In the genomic region with DNA sequence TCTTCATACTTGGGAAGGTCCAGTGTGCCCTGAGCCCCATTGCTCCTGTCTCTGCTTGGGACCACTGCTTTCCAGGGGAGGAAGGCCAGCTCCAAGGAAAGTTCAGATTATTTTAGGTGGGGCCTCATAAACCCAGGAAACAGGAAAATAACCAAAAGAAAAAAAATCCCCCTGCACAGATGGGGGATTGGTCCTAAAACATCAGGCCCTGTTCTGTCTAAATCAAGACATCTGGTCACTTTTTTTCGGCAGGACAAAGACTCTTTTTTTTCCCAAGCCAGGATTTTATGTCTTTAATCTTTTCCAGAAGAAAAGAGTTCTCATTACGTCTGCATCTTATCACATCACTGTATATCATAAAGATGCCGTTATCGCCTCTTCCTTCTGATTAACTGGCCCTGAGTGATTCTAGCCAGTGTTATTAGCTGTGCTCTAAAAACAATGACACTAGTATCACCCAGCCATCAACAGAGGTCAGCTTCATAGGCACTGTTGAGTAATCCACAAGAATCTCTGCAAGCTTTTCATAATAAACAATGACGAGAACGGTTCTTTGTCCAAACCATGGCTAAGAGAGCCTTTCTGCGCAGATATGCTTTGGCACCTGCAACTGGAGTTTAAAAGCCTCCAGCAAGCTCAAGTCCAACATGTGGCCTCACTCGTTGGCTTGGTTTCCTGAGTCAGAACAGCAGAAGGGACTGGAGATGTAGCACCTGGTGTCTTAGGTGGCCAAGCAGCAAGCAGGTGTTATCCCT, we compare ENCODE assay signal across 11 cellular contexts.
DNase-seq lines count a peak whose midpoint lies in the region; ATAC-seq and TF ChIP-seq lines count a peak whose summit lies in the region.
"Had no signal": no experiment of that assay in that cellular context is flagged by ENCODE, and none has a peak within 500 bp of the region (broad histone marks: within the 10 kb centered on the region; RNA-seq: fewer than 3 reads in every experiment).

No MANE protein-coding gene starts in this region.

- H3K27ac ChIP-seq in HEK293 (ENCODE audit: extremely low read depth, low read depth, low read length): no peak overlapping the region
- H3K27ac ChIP-seq in hepatocyte: peak overlapping the region; percentile 35
- H3K27ac ChIP-seq: cardiac muscle cell, parathyroid adenoma had no signal

- H3K9me3 ChIP-seq in HEK293 (ENCODE audit: control insufficient read depth, insufficient read depth, low read depth, low read length) (no peaks in the 10 kb centered on the region), hepatocyte (ENCODE audit: low read depth) (no peaks in the 10 kb centered on the region)

- H3K36me3 ChIP-seq in HEK293 (ENCODE audit: control insufficient read depth in 2 of 2, insufficient read depth in 1 of 2, low read length in 2 of 2) (no peaks in the 10 kb centered on the region), hepatocyte (replicated peaks; ENCODE audit: insufficient read depth, low read depth) (no peaks in the 10 kb centered on the region)
- H3K36me3 ChIP-seq: cardiac muscle cell had no signal

- H3K4me3 ChIP-seq in HEK293 (ENCODE audit: low read depth, low read length): no peak overlapping the region
- H3K4me3 ChIP-seq in cardiac fibroblast (replicated peaks in 1 of 2; ENCODE audit: low read depth in 2 of 2, low read length in 2 of 2): no peak overlapping the region
- H3K4me3 ChIP-seq in hepatocyte: no peak overlapping the region
- H3K4me3 ChIP-seq: cardiac muscle cell had no signal

- TF ChIP-seq CTCF in HEK293 (tag by site-specific recombination; IDR thresholded peaks at IDR 0.05) (no peak), cardiac fibroblast (IDR thresholded peaks at IDR 0.05; ENCODE audit: low read depth, low read length) (no peak), hepatocyte (IDR thresholded peaks at IDR 0.05; ENCODE audit: poor library complexity) (no peak)

- POLR2A ChIA-PET in HEK293 (lab: Yijun Ruan, JAX): no interaction called here

- WGBS in hepatocyte (ENCODE audit: low lambda C conversion rate, missing lambda C conversion rate): 50% methylated on average over 8 of the region's 8 CpGs

- H2AFZ ChIP-seq in hepatocyte: no peak overlapping the region
- H2AFZ ChIP-seq: parathyroid adenoma had no signal

- H3K79me2 ChIP-seq in hepatocyte: no peaks in the 10 kb centered on the region
- H3K79me2 ChIP-seq: parathyroid adenoma had no signal

- no peak overlapping the region for H3K4me2 ChIP-seq in hepatocyte

- H4K20me1 ChIP-seq in hepatocyte (ENCODE audit: insufficient read depth, poor library complexity, severe bottlenecking): no peaks in the 10 kb centered on the region

- H3K27me3 ChIP-seq in hepatocyte: no peaks in the 10 kb centered on the region
- H3K27me3 ChIP-seq: cardiac muscle cell had no signal

- CTCF ChIA-PET in HEK293 (lab: Yijun Ruan, JAX): interaction anchor here (0.5 to 0.6 kb wide), 2 partner anchors 34 to 79 kb away, joined by 3 to 4 read pairs; no protein-coding TSS in a partner anchor

- ATAC-seq in GM19463 (IDR thresholded peaks at IDR 0.05; ENCODE audit: unreplicated experiment) (no peak), HG03196 (IDR thresholded peaks at IDR 0.05; ENCODE audit: unreplicated experiment) (no peak), GM18907 (IDR thresholded peaks at IDR 0.05; ENCODE audit: unreplicated experiment) (no peak)

- H3K9me2 ChIP-seq in hepatocyte (replicated peaks; ENCODE audit: insufficient read depth): no peaks in the 10 kb centered on the region

- DNase-seq in cardiac fibroblast (ENCODE audit: low read depth in 2 of 2) (peak; percentile 83 to 87), hepatocyte (ENCODE audit: low spot score) (peak; percentile 35), superior temporal gyrus (ENCODE audit: extremely low spot score) (peak; percentile 95), NCI-H510A (lab: John Stamatoyannopoulos, UW) (no peak)
- DNase-seq: DND-41 had no signal

- H3K4me1 ChIP-seq in HEK293 (ENCODE audit: control insufficient read depth, insufficient read depth, low read length) (no peaks in the 10 kb centered on the region), hepatocyte (ENCODE audit: insufficient read depth) (peaks cover 9% of the 10 kb centered on the region)
- H3K4me1 ChIP-seq: parathyroid adenoma had no signal

TF ChIP-seq in HEK293, 187 proteins besides CTCF, POLR2A, EP300 and RAD21:
- TF ChIP-seq ZSCAN16 (tag by site-specific recombination; IDR thresholded peaks at IDR 0.05) (no peak), ZXDB (tag by site-specific recombination; IDR thresholded peaks at IDR 0.05) (peak; percentile 52; the same call in 1 of the 2 replicates)
